Comparison of ENCODE assay signal across 10 cellular contexts in genomic region chr13:40187324-40187795, GRCh38.
DNase-seq lines count a peak whose midpoint lies in the region; ATAC-seq and TF ChIP-seq lines count a peak whose summit lies in the region.
"Had no signal": no experiment of that assay in that cellular context is flagged by ENCODE, and none has a peak within 500 bp of the region (broad histone marks: within the 10 kb centered on the region; RNA-seq: fewer than 3 reads in every experiment).

No MANE protein-coding gene starts in this region.

- TF ChIP-seq EP300 in transverse colon (IDR thresholded peaks at IDR 0.05; ENCODE audit: low read depth): no peak

- TF ChIP-seq CTCF in transverse colon (IDR thresholded peaks at IDR 0.05): no peak

- intact Hi-C loops in transverse colon (cut with DNase I; ENCODE audit: low total_unique reads) (no loop called here), left ventricle myocardium superior (cut with micrococcal nuclease) (no loop called here)

- H3K4me1 Mint-ChIP-seq in activated T-helper 17 cell treated with anti-CD3 and anti-CD28 coated beads, Interleukin-2, amount 50 U/mL, for 72 hours: peaks cover 53% of the 10 kb centered on the region
- H3K4me1 Mint-ChIP-seq in naive thymus-derived CD8-positive, alpha-beta T cell: peaks cover 60 to 99% (median 91%) of the 10 kb centered on the region in 4 donors

- peaks cover 4% of the 10 kb centered on the region for H3K9me3 Mint-ChIP-seq in activated T-helper 17 cell treated with anti-CD3 and anti-CD28 coated beads, Interleukin-2, amount 50 U/mL, for 72 hours
- peaks cover 0 to 19% (median 0%) of the 10 kb centered on the region in 9 donors for H3K9me3 Mint-ChIP-seq in naive thymus-derived CD8-positive, alpha-beta T cell
- H3K9me3 Mint-ChIP-seq: naive B cell had no signal

- H3K4me3 Mint-ChIP-seq in activated T-helper 17 cell treated with anti-CD3 and anti-CD28 coated beads, Interleukin-2, amount 50 U/mL, for 72 hours: peak overlapping the region; percentile 93
- H3K4me3 Mint-ChIP-seq in naive thymus-derived CD8-positive, alpha-beta T cell: peak overlapping the region; percentile 69 to 91 (median 83)

- no peak overlapping the region for H3K4me3 ChIP-seq in transverse colon

- no peaks in the 10 kb centered on the region for H3K9me3 ChIP-seq in transverse colon

- TF ChIP-seq POLR2A in transverse colon (IDR thresholded peaks at IDR 0.05): no peak

- H3K27me3 Mint-ChIP-seq in activated T-helper 17 cell treated with anti-CD3 and anti-CD28 coated beads, Interleukin-2, amount 50 U/mL, for 72 hours: no peaks in the 10 kb centered on the region
- peaks cover 0 to 1% (median 0%) of the 10 kb centered on the region in 5 donors for H3K27me3 Mint-ChIP-seq in naive thymus-derived CD8-positive, alpha-beta T cell
- H3K27me3 Mint-ChIP-seq: naive B cell had no signal

- in situ Hi-C loops in transverse colon (cut with MboI; ENCODE audit: low pct_ligation_motif_present in 1 of 4, low pct_unique_long_range_greater_than_20kb in 1 of 4, low sequenced_read_pairs in 3 of 4): no loop called here

- no peaks in the 10 kb centered on the region for H3K36me3 ChIP-seq in transverse colon

- no peaks in the 10 kb centered on the region for H3K36me3 Mint-ChIP-seq in activated T-helper 17 cell treated with anti-CD3 and anti-CD28 coated beads, Interleukin-2, amount 50 U/mL, for 72 hours (ENCODE audit: low read depth)
- peaks cover 0 to 7% (median 4%) of the 10 kb centered on the region in 3 donors for H3K36me3 Mint-ChIP-seq in naive thymus-derived CD8-positive, alpha-beta T cell
- H3K36me3 Mint-ChIP-seq: naive B cell had no signal

- H3K4me1 ChIP-seq in transverse colon: peaks cover 10 to 30% (median 13%) of the 10 kb centered on the region in 4 donors

- 84 to 100% methylated on average over 3 to 12 of the region's 12 CpGs for WGBS in transverse colon (ENCODE audit: low coverage in 1 of 2), 2 donors

- POLR2A ChIA-PET in naive thymus-derived CD8-positive, alpha-beta T cell (lab: Charles Lee): interaction anchor here (0.5 to 3.2 kb wide), 39 partner anchors 8 to 1101 kb away, joined by 3 to 40 read pairs (median 5); partner anchors contain the start of gene FOXO1

- H3K27ac Mint-ChIP-seq in activated T-helper 17 cell treated with anti-CD3 and anti-CD28 coated beads, Interleukin-2, amount 50 U/mL, for 72 hours: peak overlapping the region; percentile 93
- H3K27ac Mint-ChIP-seq in naive thymus-derived CD8-positive, alpha-beta T cell: peak overlapping the region; percentile 92 to 99 (median 98)

- H3K27ac ChIP-seq in transverse colon: peak overlapping the region; percentile 2 to 78 (median 46)
- H3K27ac ChIP-seq: HL-60 had no signal

- DNase-seq in activated CD4-positive, CD25-positive, alpha-beta regulatory T cell (lab: John Stamatoyannopoulos, UW): peak; percentile 19 to 68 (median 54)
- peak; percentile 49 to 94 (median 82) for DNase-seq in naive thymus-derived CD8-positive, alpha-beta T cell
- DNase-seq in transverse colon (no peak), hepatic stellate cell (ENCODE audit: low spot score) (no peak), left ventricle myocardium superior (no peak), NCI-H2171 treated with DMSO at 0.1 percent for 48 hours (lab: John Stamatoyannopoulos, UW) (no peak)
- DNase-seq: naive B cell, NCI-H1436 had no signal

- peak; percentile 59 for ATAC-seq in activated T-helper 17 cell treated with anti-CD3 and anti-CD28 coated beads, Interleukin-2, amount 50 U/mL, for 72 hours (replicated peaks)
- ATAC-seq in naive thymus-derived CD8-positive, alpha-beta T cell: peak; percentile 76 to 82
- ATAC-seq in left ventricle myocardium superior: no peak

- H3K27me3 ChIP-seq in transverse colon: no peaks in the 10 kb centered on the region

Comparison
In these comparisons a context has a peak if more than half of its experiments do, and no peak if none do; other contexts are left out.
1. DNase-seq: peak in activated CD4-positive, CD25-positive, alpha-beta regulatory T cell (4 of 4) and naive thymus-derived CD8-positive, alpha-beta T cell (10 of 10); none in transverse colon (single experiment), hepatic stellate cell (single experiment), left ventricle myocardium superior (single experiment) and NCI-H2171 treated with DMSO at 0.1 percent for 48 hours (single experiment).